Comparison of ENCODE assay signal across 8 cellular contexts in the genomic region with DNA sequence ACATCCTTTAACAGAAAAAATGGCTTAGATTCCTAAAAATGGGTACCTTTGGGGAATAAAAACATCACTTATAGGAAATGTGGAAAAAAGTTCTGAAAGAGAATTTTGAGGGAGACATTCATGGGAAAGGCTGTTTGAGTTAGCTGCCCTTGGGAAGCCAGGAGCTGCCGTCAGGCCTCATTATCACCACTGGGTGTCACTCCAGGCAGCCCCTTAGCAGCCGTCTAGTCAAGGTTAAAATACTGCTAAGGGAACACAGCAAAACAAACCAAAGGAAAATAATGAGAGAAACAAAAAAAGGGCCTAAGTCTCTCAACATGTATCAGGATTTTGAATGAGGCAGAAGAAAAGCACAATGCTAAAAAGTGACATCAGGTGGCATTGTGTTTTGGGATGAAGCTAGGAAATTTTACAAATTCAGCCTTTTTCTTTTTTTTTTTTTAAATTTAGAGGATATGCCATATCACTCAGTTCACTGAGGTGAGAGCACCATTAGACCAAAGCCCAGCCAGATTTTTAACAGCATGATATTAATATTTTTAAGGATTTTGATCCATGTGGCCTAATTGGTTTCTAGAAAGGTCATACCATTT.
A peak's percentile ranks its signal among the peaks of the same experiment; 100 is the strongest.
DNase-seq lines count a peak whose midpoint lies in the region; ATAC-seq and TF ChIP-seq lines count a peak whose summit lies in the region.

No MANE protein-coding gene starts in this region.

- in situ Hi-C loops in Panc1 (cut with HindIII; ENCODE audit: low pct_unique_long_range_greater_than_20kb, low sequenced_read_pairs), result no loop called here

- H3K4me1 ChIP-seq in Panc1 (ENCODE audit: control insufficient read depth, insufficient read depth, low read length) (no peaks in the 10 kb centered on the region), esophagus squamous epithelium (no peaks in the 10 kb centered on the region)

- H3K27me3 ChIP-seq in Panc1 (ENCODE audit: control insufficient read depth, insufficient read depth, low read length), result no peaks in the 10 kb centered on the region
- peaks cover 0 to 3% (median 0%) of the 10 kb centered on the region in 4 donors for H3K27me3 ChIP-seq in esophagus squamous epithelium

- TF ChIP-seq CTCF in Panc1 (IDR thresholded peaks at IDR 0.05) (peak; percentile 80), esophagus squamous epithelium (IDR thresholded peaks at IDR 0.05) (peak in 5 of 6 experiments; percentile 25 to 52 (median 37)), neural crest cell (conservative IDR thresholded peaks at IDR 0.05) (peak; percentile 79)

- DNase-seq in ELF-1 (ENCODE audit: low read depth, low spot score), result peak; percentile 63
- DNase-seq in Panc1 (ENCODE audit: low read depth, low spot score), result peak; percentile 18
- no peak for DNase-seq in esophagus squamous epithelium (lab: John Stamatoyannopoulos, UW)
- DNase-seq in neural crest cell (ENCODE audit: low read depth, low spot score), result peak; percentile 31
- DNase-seq in mesenteric fat pad (ENCODE audit: low spot score), result no peak
- no peak for DNase-seq in T1000 (lab: John Stamatoyannopoulos, UW)

- H3K4me3 Mint-ChIP-seq in neural crest cell, result no peak overlapping the region

- ATAC-seq in HG02885 (IDR thresholded peaks at IDR 0.05; ENCODE audit: poor library complexity, unreplicated experiment) (peak; percentile 56), Panc1 (peak; percentile 84), GM19397 (IDR thresholded peaks at IDR 0.05; ENCODE audit: unreplicated experiment) (no peak)

- H3K27ac Mint-ChIP-seq in neural crest cell (ENCODE audit: unreplicated experiment), result no peak overlapping the region

- no TSS peak for BruUV-seq in Panc1 (replicated peaks; lab: Mats Ljungman, UMichigan)

- no peaks in the 10 kb centered on the region for H3K4me1 Mint-ChIP-seq in neural crest cell

- WGBS in esophagus squamous epithelium, 2 donors, result 7 to 16% methylated on average over 2 of the region's 2 CpGs

- no peaks in the 10 kb centered on the region for H3K9me3 ChIP-seq in Panc1 (ENCODE audit: control insufficient read depth, insufficient read depth, low read depth, low read length)
- H3K9me3 ChIP-seq in esophagus squamous epithelium, result no peaks in the 10 kb centered on the region

- H3K4me3 ChIP-seq in Panc1 (ENCODE audit: low read depth in 2 of 2, low read length in 2 of 2) (no peak overlapping the region), esophagus squamous epithelium (no peak overlapping the region)

- POLR2A ChIA-PET in Panc1 (lab: Charles Lee), result no interaction called here

- no peak for TF ChIP-seq POLR2A in esophagus squamous epithelium (IDR thresholded peaks at IDR 0.05)

- H3K36me3 ChIP-seq in Panc1 (ENCODE audit: control insufficient read depth, insufficient read depth, low read length), result no peaks in the 10 kb centered on the region
- no peaks in the 10 kb centered on the region for H3K36me3 ChIP-seq in esophagus squamous epithelium

- H3K27me3 Mint-ChIP-seq in neural crest cell (ENCODE audit: low read depth), result peaks cover 3% of the 10 kb centered on the region

- intact Hi-C loops in Panc1 (cut with micrococcal nuclease; ENCODE audit: unreplicated experiment) (loop anchor here (5.0 to 10.0 kb wide), 2 partner anchors 194 to 731 kb away; no protein-coding TSS in a partner anchor), esophagus squamous epithelium (cut with DNase I) (no loop called here)

- CTCF ChIA-PET in Panc1 (lab: Charles Lee), result interaction anchor here (0.6 kb wide), 2 partner anchors 8 to 839 kb away, joined by 4 to 5 read pairs; no protein-coding TSS in a partner anchor

- H3K27ac ChIP-seq in Panc1 (ENCODE audit: low read length), result no peak overlapping the region
- no peak overlapping the region for H3K27ac ChIP-seq in esophagus squamous epithelium

- H3K36me3 Mint-ChIP-seq in neural crest cell (ENCODE audit: low read depth), result no peaks in the 10 kb centered on the region

- no peaks in the 10 kb centered on the region for H3K9me3 Mint-ChIP-seq in neural crest cell

Comparison
In these comparisons a context has a peak if more than half of its experiments do, and no peak if none do; other contexts are left out.
1. DNase-seq: peak in ELF-1 (single experiment), Panc1 (single experiment) and neural crest cell (single experiment); none in esophagus squamous epithelium (single experiment), mesenteric fat pad (single experiment) and T1000 (single experiment).
2. Peak in every context shown above with its lines, with median percentiles within 50 percentile points of each other: CTCF ChIP-seq.